In genomic region chr12:62588916-62589315, GRCh38 we compare ENCODE assay signal across 2 cellular contexts.
TF ChIP-seq lines count a peak whose summit lies in the region.

No MANE protein-coding gene starts in this region.

TF ChIP-seq in HepG2, 621 proteins besides CTCF, POLR2A, EP300 and RAD21 (continued from another document):
- no peak for TF ChIP-seq ZHX2 (IDR thresholded peaks at IDR 0.05; ENCODE audit: low read depth)
- no peak for TF ChIP-seq ZHX2 (CRISPR knock-in tag; IDR thresholded peaks at IDR 0.05; ENCODE audit: borderline replicate concordance)
- no peak for TF ChIP-seq NCOA1 (CRISPR knock-in tag; IDR thresholded peaks at IDR 0.05)
- no peak for TF ChIP-seq RFX1 (IDR thresholded peaks at IDR 0.05)
- TF ChIP-seq ZNF24 (IDR thresholded peaks at IDR 0.05): no peak
- TF ChIP-seq PHF20 (CRISPR knock-in tag; IDR thresholded peaks at IDR 0.05): no peak
- no peak for TF ChIP-seq SP2 (CRISPR knock-in tag; IDR thresholded peaks at IDR 0.05)
- no peak for TF ChIP-seq CSRNP1 (CRISPR knock-in tag; IDR thresholded peaks at IDR 0.05)
- TF ChIP-seq SMARCE1 (IDR thresholded peaks at IDR 0.05; ENCODE audit: borderline replicate concordance): no peak
- no peak for TF ChIP-seq KLF13 (CRISPR knock-in tag; IDR thresholded peaks at IDR 0.05)
- no peak for TF ChIP-seq ZSCAN20 (CRISPR knock-in tag; IDR thresholded peaks at IDR 0.05; ENCODE audit: borderline replicate concordance)
- TF ChIP-seq YEATS4 (CRISPR knock-in tag; IDR thresholded peaks at IDR 0.05; ENCODE audit: borderline replicate concordance): no peak
- TF ChIP-seq ZSCAN31 (CRISPR knock-in tag; IDR thresholded peaks at IDR 0.05; ENCODE audit: low read depth): no peak
- no peak for TF ChIP-seq ZNF629 (CRISPR knock-in tag; conservative IDR thresholded peaks at IDR 0.05)

TF ChIP-seq in WTC11, 78 proteins besides CTCF, POLR2A, EP300 and RAD21 (continued from another document):
- TF ChIP-seq FOXP4 (CRISPR knock-in tag; IDR thresholded peaks at IDR 0.05) (no peak), FOXJ3 (CRISPR knock-in tag; IDR thresholded peaks at IDR 0.05; ENCODE audit: borderline replicate concordance) (no peak), ZNF396 (CRISPR knock-in tag; IDR thresholded peaks at IDR 0.05; ENCODE audit: borderline replicate concordance) (no peak)
